15 cellular contexts compared by ENCODE assay signal in genomic region chr13:30415430-30416030, GRCh38. TPM values are rescaled to one million over a fixed set of nuclear protein-coding genes. Genes with fewer than 3 reads are reported as not detected.
DNase-seq lines count a peak whose midpoint lies in the region; ATAC-seq, FAIRE-seq and TF ChIP-seq lines count a peak whose summit lies in the region.
"Had no signal": no experiment of that assay in that cellular context is flagged by ENCODE, and none has a peak within 500 bp of the region (broad histone marks: within the 10 kb centered on the region; RNA-seq: fewer than 3 reads in every experiment).

No MANE protein-coding gene starts in this region.

- H3K4me3 Mint-ChIP-seq in astrocyte (ENCODE audit: unreplicated experiment) = no peak overlapping the region
- H3K4me3 Mint-ChIP-seq: activated naive CD8-positive, alpha-beta T cell treated with anti-CD3 and anti-CD28 coated beads for 36 hours had no signal

- H3K9me3 ChIP-seq in astrocyte (ENCODE audit: insufficient read depth, low read depth, low read length) = no peaks in the 10 kb centered on the region
- H3K9me3 ChIP-seq: esophagus squamous epithelium had no signal

- no peak overlapping the region for H3K4me3 ChIP-seq in astrocyte (ENCODE audit: insufficient read depth, low read depth, low read length)
- H3K4me3 ChIP-seq: esophagus squamous epithelium, lung had no signal

- H2AFZ ChIP-seq in astrocyte (ENCODE audit: low read depth, low read length) = no peak overlapping the region

- no peaks in the 10 kb centered on the region for H3K79me2 ChIP-seq in astrocyte (ENCODE audit: insufficient read depth, low read length)

- H3K27ac Mint-ChIP-seq in astrocyte (ENCODE audit: unreplicated experiment) = no peak overlapping the region
- H3K27ac Mint-ChIP-seq: activated naive CD8-positive, alpha-beta T cell treated with anti-CD3 and anti-CD28 coated beads for 36 hours had no signal

- no peak for TF ChIP-seq CTCF in astrocyte (IDR thresholded peaks at IDR 0.05; ENCODE audit: insufficient read depth, low read depth, low read length)

- intact Hi-C loops in head of caudate nucleus (cut with DNase I) = no loop called here

- no peak overlapping the region for H3K9ac ChIP-seq in astrocyte (ENCODE audit: low read length)

- H3K9me3 Mint-ChIP-seq in astrocyte (ENCODE audit: unreplicated experiment) = no peaks in the 10 kb centered on the region
- H3K9me3 Mint-ChIP-seq: activated naive CD8-positive, alpha-beta T cell treated with anti-CD3 and anti-CD28 coated beads for 36 hours had no signal

- no peaks in the 10 kb centered on the region for H3K27me3 ChIP-seq in astrocyte (ENCODE audit: insufficient read depth, low read length)
- H3K27me3 ChIP-seq: esophagus squamous epithelium had no signal

- no peaks in the 10 kb centered on the region for H3K36me3 ChIP-seq in astrocyte (ENCODE audit: insufficient read depth, low read length)
- H3K36me3 ChIP-seq: esophagus squamous epithelium had no signal

- H3K27me3 Mint-ChIP-seq in astrocyte (ENCODE audit: low read depth, unreplicated experiment) = peaks cover 20% of the 10 kb centered on the region
- H3K27me3 Mint-ChIP-seq: activated naive CD8-positive, alpha-beta T cell treated with anti-CD3 and anti-CD28 coated beads for 36 hours had no signal

- H3K36me3 Mint-ChIP-seq in astrocyte (ENCODE audit: low read depth, unreplicated experiment) = no peaks in the 10 kb centered on the region
- H3K36me3 Mint-ChIP-seq: activated naive CD8-positive, alpha-beta T cell treated with anti-CD3 and anti-CD28 coated beads for 36 hours had no signal

- H3K4me1 ChIP-seq in astrocyte (ENCODE audit: insufficient read depth, low read length) = peaks cover under 1% of the 10 kb centered on the region

- H4K20me1 ChIP-seq in astrocyte (ENCODE audit: insufficient read depth, low read length) = no peaks in the 10 kb centered on the region

- H3K27ac ChIP-seq in astrocyte (ENCODE audit: low read depth, low read length) = no peak overlapping the region
- H3K27ac ChIP-seq: esophagus squamous epithelium had no signal

- FAIRE-seq in astrocyte (lab: Jason Lieb, UNC) = no peak

- DNase-seq in astrocyte (ENCODE audit: low read depth) (peak; percentile 25), head of caudate nucleus (no peak), DMS153 treated with DMSO at 0.1 percent for 48 hours (lab: John Stamatoyannopoulos, UW; ENCODE audit: unreplicated experiment) (no peak), DMS53 (lab: John Stamatoyannopoulos, UW) (no peak), iPS-NIHi11 (ENCODE audit: low spot score) (no peak)
- DNase-seq: activated naive CD8-positive, alpha-beta T cell treated with anti-CD3 and anti-CD28 coated beads for 36 hours; esophagus squamous epithelium; HCEC 1CT; NCI-H2029; stimulated activated naive CD8-positive, alpha-beta T cell treated with anti-CD3 and anti-CD28 coated beads, Interleukin-15, Interleukin-2, amounts not matched to agents 100 U/mL and 50 U/mL, for 24 hours had no signal

- peak; percentile 49 for ATAC-seq in GM18499 (IDR thresholded peaks at IDR 0.05; ENCODE audit: insufficient read depth, unreplicated experiment)
- ATAC-seq in GM21447 (IDR thresholded peaks at IDR 0.05; ENCODE audit: unreplicated experiment) = peak; percentile 73
- peak; percentile 89 for ATAC-seq in HG03175 (IDR thresholded peaks at IDR 0.05; ENCODE audit: unreplicated experiment)
- ATAC-seq: sciatic nerve; stimulated activated naive CD8-positive, alpha-beta T cell treated with anti-CD3 and anti-CD28 coated beads, Interleukin-15, Interleukin-2, amounts not matched to agents 100 U/mL and 50 U/mL, for 24 hours had no signal

- H3K4me2 ChIP-seq in astrocyte (ENCODE audit: low read length) = no peak overlapping the region

- peaks cover 3% of the 10 kb centered on the region for H3K4me1 Mint-ChIP-seq in astrocyte (ENCODE audit: low read depth, unreplicated experiment)

RNA-seq across cellular contexts. Expression of gene UBE2L5, which starts 6.8 kb away (rescaled TPM):
- not detected in 2 replicates for total RNA-seq in astrocyte
- total RNA-seq: activated naive CD8-positive, alpha-beta T cell treated with anti-CD3 and anti-CD28 coated beads for 36 hours; lung had no signal

RNA-seq across cellular contexts. Expression of gene HMGB1, which starts 50.2 kb away (rescaled TPM):
- 177 and 200 TPM in 2 replicates for total RNA-seq in astrocyte
